Comparison of ENCODE assay signal across 7 cellular contexts in genomic region chr2:147843421-147843863, GRCh38. TPM values are rescaled to one million over a fixed set of nuclear protein-coding genes. Genes with fewer than 3 reads are reported as not detected.
A peak's percentile ranks its signal among the peaks of the same experiment; 100 is the strongest.
DNase-seq lines count a peak whose midpoint lies in the region; ATAC-seq and TF ChIP-seq lines count a peak whose summit lies in the region.

No MANE protein-coding gene starts in this region.

- H3K9me3 ChIP-seq in HCT116 (ENCODE audit: control insufficient read depth in 1 of 2, insufficient read depth in 1 of 2, low read depth in 1 of 2, low read length in 2 of 2), result no peaks in the 10 kb centered on the region
- H3K9me3 ChIP-seq in WERI-Rb-1 (ENCODE audit: severe bottlenecking), result no peaks in the 10 kb centered on the region
- H3K9me3 ChIP-seq in right cardiac atrium (ENCODE audit: control insufficient read depth, low read length), result no peaks in the 10 kb centered on the region
- H3K9me3 ChIP-seq in spleen, result no peaks in the 10 kb centered on the region

- peak overlapping the region; percentile 84 for H3K4me2 ChIP-seq in HCT116 (ENCODE audit: low read length)

- no peak for DNase-seq in HCT116 (ENCODE audit: low read depth, low spot score)
- no peak for DNase-seq in WERI-Rb-1
- no peak for DNase-seq in right cardiac atrium
- no peak for DNase-seq in spleen
- no peak for DNase-seq in NCI-H345 treated with DMSO at 0.1 percent for 48 hours (lab: John Stamatoyannopoulos, UW; ENCODE audit: unreplicated experiment)
- no peak for DNase-seq in activated CD8-positive, alpha-beta memory T cell treated with anti-CD3 and anti-CD28 coated beads for 24 hours

- H3K4me1 ChIP-seq in HCT116 (ENCODE audit: control insufficient read depth in 1 of 2, insufficient read depth in 2 of 2, low read length in 2 of 2), result peaks cover 6 to 23% of the 10 kb centered on the region in 2 experiments; a peak in 2 of 4 replicates
- peaks cover 5% of the 10 kb centered on the region for H3K4me1 ChIP-seq in right cardiac atrium (ENCODE audit: control insufficient read depth, insufficient read depth, low read length)
- H3K4me1 ChIP-seq in spleen, result peaks cover 5 to 49% (median 35%) of the 10 kb centered on the region in 6 donors

- H3K27me3 ChIP-seq in HCT116 (ENCODE audit: insufficient read depth, low read length), result no peaks in the 10 kb centered on the region
- H3K27me3 ChIP-seq in WERI-Rb-1 (ENCODE audit: insufficient read depth, low read depth, severe bottlenecking), result no peaks in the 10 kb centered on the region
- H3K27me3 ChIP-seq in right cardiac atrium (ENCODE audit: control insufficient read depth, insufficient read depth), result no peaks in the 10 kb centered on the region
- H3K27me3 ChIP-seq in spleen (replicated peaks in 1 of 7), result peaks cover 0 to 41% (median 0%) of the 10 kb centered on the region in 7 donors

- no peaks in the 10 kb centered on the region for H3K9me2 ChIP-seq in HCT116 (ENCODE audit: insufficient read depth)

- no peak for TF ChIP-seq POLR2A in HCT116 (IDR thresholded peaks at IDR 0.05; ENCODE audit: borderline replicate concordance, extremely low read depth, insufficient read depth, insufficient read length)
- TF ChIP-seq POLR2A in spleen (IDR thresholded peaks at IDR 0.05), result no peak

- RAD21 ChIA-PET in HCT116 (lab: Charles Lee; ENCODE audit: low non-redundant PET in 1 of 2, low total read pairs in 2 of 2, uncharacterized antibody in 2 of 2, unreplicated experiment in 2 of 2), result no interaction called here

- TF ChIP-seq RAD21 in HCT116 (IDR thresholded peaks at IDR 0.05; ENCODE audit: low read depth), result no peak

- BruUV-seq in HCT116 (replicated peaks; lab: Mats Ljungman, UMichigan), result no TSS peak

- peak overlapping the region; percentile 72 for H3K9ac ChIP-seq in HCT116 (ENCODE audit: low read length)

- 3% methylated on average over 18 of the region's 18 CpGs for WGBS in right cardiac atrium
- WGBS in spleen, 5 donors, result 5 to 8% (median 6%) methylated on average over 18 of the region's 18 CpGs

- no peak overlapping the region for H2AFZ ChIP-seq in HCT116 (ENCODE audit: low read depth, low read length, poor library complexity, severe bottlenecking)

- H3K36me3 ChIP-seq in HCT116 (ENCODE audit: control insufficient read depth in 1 of 2, insufficient read depth in 2 of 2, low read length in 2 of 2), result no peaks in the 10 kb centered on the region
- H3K36me3 ChIP-seq in WERI-Rb-1, result no peaks in the 10 kb centered on the region; the same call in none of the 2 replicates
- H3K36me3 ChIP-seq in spleen, result no peaks in the 10 kb centered on the region

- no peaks in the 10 kb centered on the region for H4K20me1 ChIP-seq in HCT116 (ENCODE audit: insufficient read depth)

- ATAC-seq in HCT116, result no peak
- ATAC-seq in right cardiac atrium, result no peak
- no peak for ATAC-seq in GM18909 (IDR thresholded peaks at IDR 0.05; ENCODE audit: poor library complexity, unreplicated experiment)

- peaks cover 34% of the 10 kb centered on the region for H3K79me2 ChIP-seq in HCT116 (ENCODE audit: insufficient read depth, low read length)

- H3K27ac ChIP-seq in HCT116 (ENCODE audit: low read depth, low read length) (peak overlapping the region; percentile 84), WERI-Rb-1 (peak overlapping the region; percentile 98), right cardiac atrium (ENCODE audit: low read length) (peak overlapping the region; percentile 97), spleen (peak overlapping the region; percentile 71 to 96 (median 93))

- TF ChIP-seq CTCF in HCT116 (IDR thresholded peaks at IDR 0.05 in 2 of 3, conservative IDR thresholded peaks at IDR 0.05 in 1 of 3; ENCODE audit: borderline replicate concordance in 1 of 3, insufficient read depth in 1 of 3, low read depth in 2 of 3, low read length in 2 of 3), result no peak
- TF ChIP-seq CTCF in WERI-Rb-1 (IDR thresholded peaks at IDR 0.05; ENCODE audit: low read depth, low read length), result no peak
- no peak for TF ChIP-seq CTCF in spleen (IDR thresholded peaks at IDR 0.05 in 8 of 11, conservative IDR thresholded peaks at IDR 0.05 in 3 of 11)

- intact Hi-C loops in HCT116 (cut with micrococcal nuclease), result no loop called here
- intact Hi-C loops in right cardiac atrium (cut with DNase I), result loop anchor here in 1 of 4 donors (10.0 kb wide), 1 partner anchor 931 kb away; no protein-coding TSS in a partner anchor
- intact Hi-C loops in spleen (cut with DNase I; ENCODE audit: low total_unique reads), result no loop called here

- CTCF ChIA-PET in HCT116 (lab: Charles Lee), result no interaction called here

- POLR2A ChIA-PET in HCT116 (lab: Charles Lee), result no interaction called here

- H3K4me3 ChIP-seq in HCT116 (replicated peaks in 1 of 2; ENCODE audit: low read depth in 1 of 2, low read length in 2 of 2), result peak overlapping the region; percentile 70 to 80
- H3K4me3 ChIP-seq in WERI-Rb-1 (ENCODE audit: low read depth, low read length), result peak overlapping the region; percentile 83
- H3K4me3 ChIP-seq in right cardiac atrium (ENCODE audit: low read length), result peak overlapping the region; percentile 99
- peak overlapping the region; percentile 62 to 87 (median 69) for H3K4me3 ChIP-seq in spleen

TF ChIP-seq in HCT116, 20 proteins besides CTCF, POLR2A, EP300 and RAD21:
- no peak for TF ChIP-seq ZFX (IDR thresholded peaks at IDR 0.05)
- TF ChIP-seq, protein P1, sequence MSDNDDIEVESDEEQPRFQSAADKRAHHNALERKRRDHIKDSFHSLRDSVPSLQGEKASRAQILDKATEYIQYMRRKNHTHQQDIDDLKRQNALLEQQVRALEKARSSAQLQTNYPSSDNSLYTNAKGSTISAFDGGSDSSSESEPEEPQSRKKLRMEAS (IDR thresholded peaks at IDR 0.05), result no peak
- TF ChIP-seq ZNF274 (IDR thresholded peaks at IDR 0.05; ENCODE audit: low read depth, low read length), result no peak
- TF ChIP-seq SRF (IDR thresholded peaks at IDR 0.05; ENCODE audit: low read depth), result no peak
- no peak for TF ChIP-seq EZH2phosphoT487 (IDR thresholded peaks at IDR 0.05; ENCODE audit: borderline replicate concordance)
- no peak for TF ChIP-seq POLR2AphosphoS5 (IDR thresholded peaks at IDR 0.05; ENCODE audit: low read depth, low read length)
- TF ChIP-seq, protein P2, sequence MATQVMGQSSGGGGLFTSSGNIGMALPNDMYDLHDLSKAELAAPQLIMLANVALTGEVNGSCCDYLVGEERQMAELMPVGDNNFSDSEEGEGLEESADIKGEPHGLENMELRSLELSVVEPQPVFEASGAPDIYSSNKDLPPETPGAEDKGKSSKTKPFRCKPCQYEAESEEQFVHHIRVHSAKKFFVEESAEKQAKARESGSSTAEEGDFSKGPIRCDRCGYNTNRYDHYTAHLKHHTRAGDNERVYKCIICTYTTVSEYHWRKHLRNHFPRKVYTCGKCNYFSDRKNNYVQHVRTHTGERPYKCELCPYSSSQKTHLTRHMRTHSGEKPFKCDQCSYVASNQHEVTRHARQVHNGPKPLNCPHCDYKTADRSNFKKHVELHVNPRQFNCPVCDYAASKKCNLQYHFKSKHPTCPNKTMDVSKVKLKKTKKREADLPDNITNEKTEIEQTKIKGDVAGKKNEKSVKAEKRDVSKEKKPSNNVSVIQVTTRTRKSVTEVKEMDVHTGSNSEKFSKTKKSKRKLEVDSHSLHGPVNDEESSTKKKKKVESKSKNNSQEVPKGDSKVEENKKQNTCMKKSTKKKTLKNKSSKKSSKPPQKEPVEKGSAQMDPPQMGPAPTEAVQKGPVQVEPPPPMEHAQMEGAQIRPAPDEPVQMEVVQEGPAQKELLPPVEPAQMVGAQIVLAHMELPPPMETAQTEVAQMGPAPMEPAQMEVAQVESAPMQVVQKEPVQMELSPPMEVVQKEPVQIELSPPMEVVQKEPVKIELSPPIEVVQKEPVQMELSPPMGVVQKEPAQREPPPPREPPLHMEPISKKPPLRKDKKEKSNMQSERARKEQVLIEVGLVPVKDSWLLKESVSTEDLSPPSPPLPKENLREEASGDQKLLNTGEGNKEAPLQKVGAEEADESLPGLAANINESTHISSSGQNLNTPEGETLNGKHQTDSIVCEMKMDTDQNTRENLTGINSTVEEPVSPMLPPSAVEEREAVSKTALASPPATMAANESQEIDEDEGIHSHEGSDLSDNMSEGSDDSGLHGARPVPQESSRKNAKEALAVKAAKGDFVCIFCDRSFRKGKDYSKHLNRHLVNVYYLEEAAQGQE (IDR thresholded peaks at IDR 0.05; ENCODE audit: low read depth), result no peak
- no peak for TF ChIP-seq ATF3 (IDR thresholded peaks at IDR 0.05)
- no peak for TF ChIP-seq ELF1 (IDR thresholded peaks at IDR 0.05; ENCODE audit: borderline replicate concordance, low read depth)
- TF ChIP-seq CEBPB (IDR thresholded peaks at IDR 0.05; ENCODE audit: low read depth), result no peak
- no peak for TF ChIP-seq EZH2 (IDR thresholded peaks at IDR 0.05)
- TF ChIP-seq, protein P3, sequence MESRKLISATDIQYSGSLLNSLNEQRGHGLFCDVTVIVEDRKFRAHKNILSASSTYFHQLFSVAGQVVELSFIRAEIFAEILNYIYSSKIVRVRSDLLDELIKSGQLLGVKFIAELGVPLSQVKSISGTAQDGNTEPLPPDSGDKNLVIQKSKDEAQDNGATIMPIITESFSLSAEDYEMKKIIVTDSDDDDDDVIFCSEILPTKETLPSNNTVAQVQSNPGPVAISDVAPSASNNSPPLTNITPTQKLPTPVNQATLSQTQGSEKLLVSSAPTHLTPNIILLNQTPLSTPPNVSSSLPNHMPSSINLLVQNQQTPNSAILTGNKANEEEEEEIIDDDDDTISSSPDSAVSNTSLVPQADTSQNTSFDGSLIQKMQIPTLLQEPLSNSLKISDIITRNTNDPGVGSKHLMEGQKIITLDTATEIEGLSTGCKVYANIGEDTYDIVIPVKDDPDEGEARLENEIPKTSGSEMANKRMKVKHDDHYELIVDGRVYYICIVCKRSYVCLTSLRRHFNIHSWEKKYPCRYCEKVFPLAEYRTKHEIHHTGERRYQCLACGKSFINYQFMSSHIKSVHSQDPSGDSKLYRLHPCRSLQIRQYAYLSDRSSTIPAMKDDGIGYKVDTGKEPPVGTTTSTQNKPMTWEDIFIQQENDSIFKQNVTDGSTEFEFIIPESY (IDR thresholded peaks at IDR 0.05; ENCODE audit: extremely low read depth, insufficient replicate concordance, low read length), result no peak
- TF ChIP-seq SP1 (IDR thresholded peaks at IDR 0.05; ENCODE audit: low read depth), result no peak
- no peak for TF ChIP-seq JUND (IDR thresholded peaks at IDR 0.05)
- TF ChIP-seq TCF7L2 (IDR thresholded peaks at IDR 0.05; ENCODE audit: borderline replicate concordance, extremely low read depth, insufficient read depth, insufficient read length), result no peak
- no peak for TF ChIP-seq SIN3A (IDR thresholded peaks at IDR 0.05; ENCODE audit: low read depth)

RNA-seq across cellular contexts. Expression of gene ACVR2A, which starts 1.4 kb away (rescaled TPM):
- total RNA-seq in HCT116 (2021; ENCODE audit: unreplicated experiment), result 9.4 TPM
- polyA plus RNA-seq in HCT116 (2012), result 2.5 and 3.1 TPM in 2 replicates
- total RNA-seq in right cardiac atrium, result 10 to 100 TPM; 12.9 to 14.8 (median 14.1) TPM
- polyA plus RNA-seq in right cardiac atrium, result 3.3 TPM
- 10 to 100 TPM; 12.9 to 15.6 (median 14.8) TPM for total RNA-seq in spleen
- 1 to 10 TPM; 2.0 to 4.0 (median 3.8) TPM for polyA plus RNA-seq in spleen
